In the genomic region with DNA sequence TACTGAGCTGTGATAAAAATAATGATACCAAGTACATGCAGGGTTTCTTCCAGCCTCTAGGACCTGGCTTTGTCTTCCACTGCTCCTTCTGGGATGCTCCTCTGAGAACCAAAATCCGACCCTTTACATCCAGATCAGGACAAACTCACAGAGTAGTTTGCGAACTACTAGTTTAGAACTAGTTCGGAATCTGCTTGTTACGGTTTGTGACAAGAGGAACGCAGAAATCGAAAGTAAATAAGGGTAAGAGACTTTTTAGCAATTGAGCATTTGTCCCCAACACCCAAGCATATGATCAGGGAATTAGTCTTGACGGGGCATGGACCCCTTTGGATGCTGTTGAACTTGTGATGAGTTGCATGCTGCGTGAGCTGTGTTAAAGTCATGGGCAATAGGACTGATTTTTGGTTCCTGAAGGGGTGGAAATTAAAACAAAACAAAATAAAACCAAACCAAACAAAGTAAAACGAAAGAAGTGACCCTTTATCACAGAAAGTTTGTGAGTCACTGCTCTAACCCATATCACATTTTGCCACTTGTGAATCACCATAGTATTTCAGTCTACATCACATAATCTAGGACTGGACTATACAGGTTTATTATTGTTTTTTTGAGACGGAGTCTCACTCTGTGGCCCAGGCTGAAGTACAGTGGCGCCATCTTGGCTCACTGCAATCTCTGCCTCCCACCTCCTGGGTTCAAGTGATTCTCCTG, we compare ENCODE assay signal across 14 cellular contexts.
DNase-seq lines count a peak whose midpoint lies in the region; ATAC-seq and TF ChIP-seq lines count a peak whose summit lies in the region.
"Had no signal": no experiment of that assay in that cellular context is flagged by ENCODE, and none has a peak within 500 bp of the region (broad histone marks: within the 10 kb centered on the region; RNA-seq: fewer than 3 reads in every experiment).

No MANE protein-coding gene starts in this region.

- peaks cover 7% of the 10 kb centered on the region for H3K27me3 Mint-ChIP-seq in nephron (ENCODE audit: low read depth)

- peak overlapping the region; percentile 16 for H2AFZ ChIP-seq in ACC112 (ENCODE audit: low read length, unreplicated experiment)

- H3K4me3 Mint-ChIP-seq in nephron: no peak overlapping the region

- POLR2A ChIA-PET in RWPE1 (lab: Yijun Ruan, JAX; ENCODE audit: low non-redundant PET): no interaction called here

- H3K27ac ChIP-seq in ACC112 (ENCODE audit: low read depth, low read length): peak overlapping the region; percentile 97
- peak overlapping the region; percentile 55 for H3K27ac ChIP-seq in RWPE1
- H3K27ac ChIP-seq in epithelial cell of prostate: peak overlapping the region; percentile 94

- H3K27ac Mint-ChIP-seq in nephron: peak overlapping the region in 2 of 3 experiments; percentile 31 to 78

- peaks cover 7% of the 10 kb centered on the region for H3K9me3 Mint-ChIP-seq in nephron

- H3K36me3 Mint-ChIP-seq in nephron (ENCODE audit: low read depth): no peaks in the 10 kb centered on the region

- peak; percentile 25 for DNase-seq in RWPE1 (ENCODE audit: low spot score)
- no peak for DNase-seq in epithelial cell of prostate (ENCODE audit: low read depth, low spot score)
- DNase-seq in DMS79 treated with DMSO at 0.1 percent for 48 hours (lab: John Stamatoyannopoulos, UW): no peak
- no peak for DNase-seq in SKM-1 treated with dmso at 0.1 percent for 144 hours (lab: John Stamatoyannopoulos, UW; ENCODE audit: unreplicated experiment)
- DNase-seq: activated CD4-positive, alpha-beta T cell treated with anti-CD3 and anti-CD28 coated beads, Interleukin-2, amount 50 U/mL, for 4 hours; amygdala; heart right ventricle; KBM-7; NCI-H2227 treated with DMSO at 0.1 percent for 48 hours; stimulated activated CD4-positive, alpha-beta T cell treated with anti-CD3 and anti-CD28 coated beads, Interleukin-1b, Interleukin-23, amount 100 ng/mL, for 48 hours had no signal

- CTCF ChIA-PET in RWPE1 (lab: Yijun Ruan, JAX): interaction anchor here (0.6 kb wide), 2 partner anchors 104 to 143 kb away, joined by 4 to 6 read pairs; no protein-coding TSS in a partner anchor

- H3K79me2 ChIP-seq in ACC112 (ENCODE audit: control insufficient read depth, insufficient read depth, low read length, unreplicated experiment): no peaks in the 10 kb centered on the region

- H3K27me3 ChIP-seq in ACC112 (ENCODE audit: insufficient read depth, low read length): no peaks in the 10 kb centered on the region

- H3K4me1 Mint-ChIP-seq in nephron: peaks cover 8% of the 10 kb centered on the region

- H3K36me3 ChIP-seq in ACC112 (ENCODE audit: insufficient read depth, low read length): no peaks in the 10 kb centered on the region
- H3K36me3 ChIP-seq: heart right ventricle had no signal

- TF ChIP-seq CTCF in RWPE1 (conservative IDR thresholded peaks at IDR 0.05; ENCODE audit: low read depth) (no peak), nephron (IDR thresholded peaks at IDR 0.05; ENCODE audit: unreplicated experiment in 3 of 3) (no peak)

- peaks cover 23% of the 10 kb centered on the region for H3K4me1 ChIP-seq in ACC112 (ENCODE audit: control insufficient read depth, insufficient read depth, low read length, unreplicated experiment)

- H3K4me3 ChIP-seq in ACC112 (ENCODE audit: low read depth, low read length): peak overlapping the region; percentile 41
- H3K4me3 ChIP-seq: heart right ventricle had no signal

- ATAC-seq in HG03378 (IDR thresholded peaks at IDR 0.05; ENCODE audit: unreplicated experiment) (no peak), HG03520 (IDR thresholded peaks at IDR 0.05; ENCODE audit: unreplicated experiment) (no peak)
